In genomic region chr18:69648486-69648885, GRCh38 we compare ENCODE assay signal across 25 cellular contexts.
DNase-seq lines count a peak whose midpoint lies in the region; ATAC-seq, FAIRE-seq and TF ChIP-seq lines count a peak whose summit lies in the region.
"Had no signal": no experiment of that assay in that cellular context is flagged by ENCODE, and none has a peak within 500 bp of the region (broad histone marks: within the 10 kb centered on the region; RNA-seq: fewer than 3 reads in every experiment).

No MANE protein-coding gene starts in this region.

- H3K4me1 ChIP-seq in BE2C (no peaks in the 10 kb centered on the region), Karpas-422 (ENCODE audit: low read length) (no peaks in the 10 kb centered on the region)
- H3K4me1 ChIP-seq: ascending aorta, lower lobe of right lung, sigmoid colon, upper lobe of left lung had no signal

- TF ChIP-seq CTCF in BE2C (IDR thresholded peaks at IDR 0.05; ENCODE audit: low read depth, low read length), result no peak

- H3K36me3 ChIP-seq in BE2C (no peaks in the 10 kb centered on the region), Karpas-422 (ENCODE audit: insufficient read depth, low read length) (no peaks in the 10 kb centered on the region)
- H3K36me3 ChIP-seq: ascending aorta, lower lobe of right lung, sigmoid colon, upper lobe of left lung had no signal

- no peaks in the 10 kb centered on the region for H4K20me1 ChIP-seq in Karpas-422 (ENCODE audit: insufficient read depth, low read depth, low read length)

- no peak overlapping the region for H2AFZ ChIP-seq in Karpas-422 (ENCODE audit: low read length)

- H3K79me2 ChIP-seq in Karpas-422 (ENCODE audit: low read length), result no peaks in the 10 kb centered on the region

- H3K27me3 ChIP-seq in BE2C, result no peaks in the 10 kb centered on the region
- no peaks in the 10 kb centered on the region for H3K27me3 ChIP-seq in Karpas-422 (ENCODE audit: low read length)
- H3K27me3 ChIP-seq: ascending aorta, sigmoid colon, upper lobe of left lung had no signal

- H3K9me2 ChIP-seq in Karpas-422 (replicated peaks; ENCODE audit: insufficient read depth, low read length), result no peaks in the 10 kb centered on the region

- H3K4me2 ChIP-seq in Karpas-422 (ENCODE audit: low read depth, low read length, poor library complexity, severe bottlenecking), result peak overlapping the region; percentile 6

- H3K4me3 ChIP-seq in BE2C (ENCODE audit: low read depth, low read length) (peak overlapping the region; percentile 45), Karpas-422 (ENCODE audit: low read length) (no peak overlapping the region)
- H3K4me3 ChIP-seq: ascending aorta, lower lobe of right lung, SK-N-MC, upper lobe of left lung had no signal

- no peak for ATAC-seq in HG02970 (IDR thresholded peaks at IDR 0.05; ENCODE audit: low FRiP score, unreplicated experiment)
- ATAC-seq: activated naive CD4-positive, alpha-beta T cell treated with anti-CD3 and anti-CD28 coated beads, Interleukin-2, amount 50 U/mL, for 72 hours; lower lobe of right lung had no signal

- no peak for FAIRE-seq in RCC 7860 (lab: Jason Lieb, UNC)
- FAIRE-seq: frontal cortex, G401.6, keratinocyte had no signal

- no peak overlapping the region for H3K27ac ChIP-seq in Karpas-422 (ENCODE audit: low read length)
- H3K27ac ChIP-seq: ascending aorta, C4-2B, lower lobe of right lung, sigmoid colon, SK-N-MC, upper lobe of left lung, VCaP had no signal

- no peak overlapping the region for H3K9ac ChIP-seq in Karpas-422 (ENCODE audit: low read length)

- no peaks in the 10 kb centered on the region for H3K9me3 ChIP-seq in BE2C
- no peaks in the 10 kb centered on the region for H3K9me3 ChIP-seq in Karpas-422 (ENCODE audit: low read length)
- H3K9me3 ChIP-seq: ascending aorta, lower lobe of right lung, sigmoid colon, upper lobe of left lung had no signal

- peak; percentile 60 for DNase-seq in BE2C
- DNase-seq in Karpas-422, result no peak
- peak; percentile 13 for DNase-seq in NCI-H345 treated with DMSO at 0.1 percent for 48 hours (lab: John Stamatoyannopoulos, UW; ENCODE audit: unreplicated experiment)
- peak; percentile 46 for DNase-seq in SHP77 treated with DMSO at 0.1 percent for 48 hours (lab: John Stamatoyannopoulos, UW)
- no peak for DNase-seq in RCC 7860 (ENCODE audit: low spot score)
- DNase-seq in activated gamma-delta T cell (lab: John Stamatoyannopoulos, UW), result no peak
- DNase-seq in middle frontal gyrus (ENCODE audit: extremely low spot score, low spot score), result no peak
- DNase-seq: ACHN; activated CD4-positive, alpha-beta T cell treated with anti-CD3 and anti-CD28 coated beads, Interleukin-2, amount 10 ng/mL, durations not matched to agents 7 days and 5 days; hippocampal formation; lower lobe of right lung; NCI-H187 treated with DMSO at 0.1 percent for 48 hours; posterior cingulate gyrus; sigmoid colon; stimulated activated CD4-positive, alpha-beta T cell treated with anti-CD3 and anti-CD28 coated beads, Interleukin-15, amount 100 ng/mL, for 24 hours; upper lobe of left lung had no signal

Comparison
In these comparisons a context has a peak if more than half of its experiments do, and no peak if none do; other contexts are left out.
1. DNase-seq: peak in BE2C (single experiment), NCI-H345 treated with DMSO at 0.1 percent for 48 hours (single experiment) and SHP77 treated with DMSO at 0.1 percent for 48 hours (single experiment); none in Karpas-422 (single experiment), RCC 7860 (single experiment), activated gamma-delta T cell (single experiment) and middle frontal gyrus (single experiment).